ENCODE assay signal across 25 cellular contexts in genomic region chr10:3236644-3237043, GRCh38.
"Had no signal": no experiment of that assay in that cellular context is flagged by ENCODE, and none has a peak within 500 bp of the region (broad histone marks: within the 10 kb centered on the region; RNA-seq: fewer than 3 reads in every experiment).

No MANE protein-coding gene starts in this region.

- H3K4me3 ChIP-seq: ascending aorta, body of pancreas, cardiac muscle cell, SJSA1 had no signal

- H3K4me1 ChIP-seq: body of pancreas had no signal

- H3K9me3 ChIP-seq: ascending aorta, body of pancreas, SJSA1 had no signal

- H3K27ac ChIP-seq: ascending aorta, body of pancreas, cardiac muscle cell, RWPE1, SJSA1 had no signal

- H3K36me3 ChIP-seq: ascending aorta, cardiac muscle cell, SJSA1 had no signal

- DNase-seq: activated CD4-positive, alpha-beta T cell treated with anti-CD3 and anti-CD28 coated beads, Interleukin-2, amount 10 ng/mL, durations not matched to agents 24 days and 14 days; activated CD4-positive, alpha-beta T cell treated with anti-CD3 and anti-CD28 coated beads, Interleukin-2, amount 50 U/mL, for 48 hours; activated CD4-positive, CD25-positive, alpha-beta regulatory T cell treated with anti-CD3 and anti-CD28 coated beads, Interleukin-2, amount 50 U/mL, for 72 hours; activated gamma-delta T cell treated with Interleukin-2 at 50 U/mL for 16 hours; activated naive CD4-positive, alpha-beta T cell treated with anti-CD3 and anti-CD28 coated beads, Interleukin-2, amount 10 ng/mL, durations not matched to agents 7 days and 5 days; activated T-cell treated with anti-CD3 and anti-CD28 coated beads, Interleukin-2, amount 50 U/mL, for 48 hours; amniotic stem cell; body of pancreas; KG1; NCI-H1048; NCI-H1694; NCI-H2029; NCI-H2107; NCI-H2171 treated with DMSO at 0.1 percent for 48 hours; NCI-H226; NCI-H526; NCI-H774; NK-92 treated with Interleukin-12 subunit alpha and Interleukin-12 subunit beta, amount 100 ng/mL, for 24 hours; OCI-M1; Right ventricle myocardium superior; T-helper 9 cell had no signal

- H3K27me3 ChIP-seq: ascending aorta, SJSA1 had no signal
